Comparison of ENCODE assay signal across 18 cellular contexts in genomic region chr10:126233721-126234120, GRCh38.
"Had no signal": no experiment of that assay in that cellular context is flagged by ENCODE, and none has a peak within 500 bp of the region (broad histone marks: within the 10 kb centered on the region; RNA-seq: fewer than 3 reads in every experiment).

No MANE protein-coding gene starts in this region.

- H3K9me3 ChIP-seq: colonic mucosa, esophagus squamous epithelium, left ventricle myocardium inferior, stomach, thoracic aorta, transverse colon had no signal

- H3K36me3 ChIP-seq: colonic mucosa, esophagus squamous epithelium, left ventricle myocardium inferior, stomach, thoracic aorta, transverse colon had no signal

- H3K27ac Mint-ChIP-seq: naive B cell had no signal

- H3K27ac ChIP-seq: colonic mucosa, esophagus squamous epithelium, foreskin keratinocyte, left ventricle myocardium inferior, stomach, thoracic aorta, transverse colon had no signal

- H3K27me3 ChIP-seq: colonic mucosa, foreskin keratinocyte had no signal

- H3K4me1 ChIP-seq: colonic mucosa, esophagus squamous epithelium, left ventricle myocardium inferior, stomach, transverse colon had no signal

- ATAC-seq: foreskin keratinocyte, left cardiac atrium, sciatic nerve had no signal

- H3K4me3 ChIP-seq: colonic mucosa, esophagus squamous epithelium, left ventricle myocardium inferior, lung, stomach, thoracic aorta, transverse colon had no signal

- DNase-seq: colonic mucosa; dermis blood vessel endothelial cell; esophagus squamous epithelium; foreskin keratinocyte; kidney; left cardiac atrium; left ventricle myocardium inferior; mesenchymal stem cell; naive B cell; posterior cingulate gyrus; stimulated activated CD4-positive, alpha-beta T cell treated with anti-CD3 and anti-CD28 coated beads, Interleukin-2, amount 100 ng/mL, for 24 hours; stimulated activated naive CD4-positive, alpha-beta T cell; stomach; substantia nigra; transverse colon had no signal

- H3K36me3 Mint-ChIP-seq: naive B cell had no signal

- H3K4me3 Mint-ChIP-seq: naive B cell had no signal
